ENCODE assay signal across 8 cellular contexts in genomic region chr11:76207642-76208378, GRCh38. TPM values are rescaled to one million over a fixed set of nuclear protein-coding genes. Genes with fewer than 3 reads are reported as not detected.
A peak's percentile ranks its signal among the peaks of the same experiment; 100 is the strongest.
DNase-seq lines count a peak whose midpoint lies in the region; ATAC-seq and TF ChIP-seq lines count a peak whose summit lies in the region.

No MANE protein-coding gene starts in this region.

- peak overlapping the region; percentile 74 for H3K9ac ChIP-seq in mesenchymal stem cell (ENCODE audit: low read length)

- CTCF ChIA-PET in GM10248 (lab: Yijun Ruan, JAX) = interaction anchor here (0.7 to 11.3 kb wide), 71 partner anchors 11 to 705 kb away, joined by 3 to 296 read pairs (median 4); no protein-coding TSS in a partner anchor
- CTCF ChIA-PET in activated CD8-positive, alpha-beta T cell treated with anti-CD3 and anti-CD28 coated beads for 36 hours (lab: Charles Lee) = interaction anchor here (0.6 to 6.5 kb wide), 67 partner anchors 12 to 514 kb away, joined by 3 to 214 read pairs (median 5); partner anchors contain the start of gene GVQW3

- no peak overlapping the region for H2BK5ac ChIP-seq in mesenchymal stem cell (ENCODE audit: low read depth, low read length, poor library complexity, severe bottlenecking)

- POLR2A ChIA-PET in GM10248 (lab: Yijun Ruan, JAX) = interaction anchor here (0.6 kb wide), 1 partner anchor 23 kb away, joined by 4 read pairs; no protein-coding TSS in a partner anchor
- POLR2A ChIA-PET in activated CD8-positive, alpha-beta T cell treated with anti-CD3 and anti-CD28 coated beads for 36 hours (lab: Charles Lee) = interaction anchor here (0.7 to 5.9 kb wide), 6 partner anchors 24 to 320 kb away, joined by 3 to 39 read pairs (median 4); no protein-coding TSS in a partner anchor

- no peaks in the 10 kb centered on the region for H3K36me3 Mint-ChIP-seq in activated CD8-positive, alpha-beta T cell treated with anti-CD3 and anti-CD28 coated beads for 36 hours (ENCODE audit: low read depth)

- H3K18ac ChIP-seq in mesenchymal stem cell (ENCODE audit: low read depth in 1 of 2, low read length in 2 of 2) = no peak overlapping the region

- H2BK120ac ChIP-seq in mesenchymal stem cell (ENCODE audit: low read depth, low read length) = no peak overlapping the region

- peaks cover 47% of the 10 kb centered on the region for H3K4me1 ChIP-seq in effector memory CD4-positive, alpha-beta T cell (ENCODE audit: control insufficient read depth, insufficient read depth, low read length, poor library complexity, severe bottlenecking)
- H3K4me1 ChIP-seq in mesenchymal stem cell (ENCODE audit: control insufficient read depth, insufficient read depth, low read depth, low read length) = peaks cover 53% of the 10 kb centered on the region

- H3K4ac ChIP-seq in mesenchymal stem cell (ENCODE audit: low read depth in 1 of 2, low read length in 2 of 2) = no peak overlapping the region

- no peak overlapping the region for H4K91ac ChIP-seq in mesenchymal stem cell (ENCODE audit: low read length)

- peaks cover 55% of the 10 kb centered on the region for H3K27me3 Mint-ChIP-seq in activated CD8-positive, alpha-beta T cell treated with anti-CD3 and anti-CD28 coated beads for 36 hours

- no peaks in the 10 kb centered on the region for H3K9me3 ChIP-seq in effector memory CD4-positive, alpha-beta T cell (ENCODE audit: control insufficient read depth, low read length)
- H3K9me3 ChIP-seq in mesenchymal stem cell (ENCODE audit: control insufficient read depth, low read length) = no peaks in the 10 kb centered on the region

- H3K14ac ChIP-seq in mesenchymal stem cell (ENCODE audit: low read length in 2 of 2) = no peak overlapping the region

- WGBS in mesenchymal stem cell = 5% methylated on average over 47 of the region's 54 CpGs

- no peak overlapping the region for H3K27ac ChIP-seq in effector memory CD4-positive, alpha-beta T cell (ENCODE audit: insufficient read depth, low read length, poor library complexity, severe bottlenecking)
- no peak overlapping the region for H3K27ac ChIP-seq in mesenchymal stem cell (ENCODE audit: low read length, poor library complexity, severe bottlenecking)

- H3K4me3 Mint-ChIP-seq in activated CD8-positive, alpha-beta T cell treated with anti-CD3 and anti-CD28 coated beads for 36 hours = peak overlapping the region; percentile 69

- no peaks in the 10 kb centered on the region for H3K36me3 ChIP-seq in effector memory CD4-positive, alpha-beta T cell (ENCODE audit: control insufficient read depth, insufficient read depth, low read length)
- H3K36me3 ChIP-seq in mesenchymal stem cell (ENCODE audit: control insufficient read depth in 1 of 2, insufficient read depth in 2 of 2, low read depth in 1 of 2, low read length in 2 of 2) = no peaks in the 10 kb centered on the region

- intact Hi-C loops in activated CD8-positive, alpha-beta T cell treated with anti-CD3 and anti-CD28 coated beads for 36 hours (cut with micrococcal nuclease) = loop anchor here (2.0 kb wide), 1 partner anchor 111 kb away; no protein-coding TSS in a partner anchor

- no peak overlapping the region for H2AK5ac ChIP-seq in mesenchymal stem cell (ENCODE audit: low read length, severe bottlenecking)

- peaks cover 11% of the 10 kb centered on the region for H3K4me1 Mint-ChIP-seq in activated CD8-positive, alpha-beta T cell treated with anti-CD3 and anti-CD28 coated beads for 36 hours (ENCODE audit: low read depth)

- H2BK12ac ChIP-seq in mesenchymal stem cell (ENCODE audit: low read length in 2 of 2) = no peak overlapping the region

- peak overlapping the region; percentile 63 for H3K4me3 ChIP-seq in effector memory CD4-positive, alpha-beta T cell (ENCODE audit: insufficient read depth, low read depth, low read length, poor library complexity, severe bottlenecking)
- peak overlapping the region in 1 of 2 experiments; percentile 78 for H3K4me3 ChIP-seq in mesenchymal stem cell (ENCODE audit: insufficient read depth in 1 of 2, low read depth in 1 of 2, low read length in 2 of 2)

- H3K27ac Mint-ChIP-seq in activated CD8-positive, alpha-beta T cell treated with anti-CD3 and anti-CD28 coated beads for 36 hours = no peak overlapping the region

- no peaks in the 10 kb centered on the region for H3K9me3 Mint-ChIP-seq in activated CD8-positive, alpha-beta T cell treated with anti-CD3 and anti-CD28 coated beads for 36 hours

- H2BK15ac ChIP-seq in mesenchymal stem cell (ENCODE audit: low read depth, poor library complexity, severe bottlenecking) = no peak overlapping the region

- H2AFZ ChIP-seq in mesenchymal stem cell (ENCODE audit: low read depth, low read length) = no peak overlapping the region

- ATAC-seq in HG03565 (IDR thresholded peaks at IDR 0.05; ENCODE audit: unreplicated experiment) = peak; percentile 39
- peak; percentile 79 for ATAC-seq in activated CD8-positive, alpha-beta T cell treated with anti-CD3 and anti-CD28 coated beads for 36 hours
- ATAC-seq in HG02840 (IDR thresholded peaks at IDR 0.05; ENCODE audit: low FRiP score, unreplicated experiment) = no peak

- peaks cover 26% of the 10 kb centered on the region for H3K27me3 ChIP-seq in effector memory CD4-positive, alpha-beta T cell (replicated peaks; ENCODE audit: control insufficient read depth, insufficient read depth, low read length, poor library complexity, severe bottlenecking)
- H3K27me3 ChIP-seq in mesenchymal stem cell (ENCODE audit: control insufficient read depth in 1 of 2, insufficient read depth in 1 of 2, low read length in 2 of 2) = peaks cover 51 to 86% of the 10 kb centered on the region in 2 experiments

- H3K23ac ChIP-seq in mesenchymal stem cell (ENCODE audit: low read length in 2 of 2) = no peak overlapping the region

- no peaks in the 10 kb centered on the region for H3K79me1 ChIP-seq in mesenchymal stem cell (replicated peaks; ENCODE audit: low read length, poor library complexity, severe bottlenecking)

- peak; percentile 91 for DNase-seq in GM10248 (ENCODE audit: extremely low spot score)
- peak; percentile 49 for DNase-seq in NCI-H82 treated with DMSO at 0.1 percent for 48 hours (lab: John Stamatoyannopoulos, UW; ENCODE audit: unreplicated experiment)
- DNase-seq in activated CD8-positive, alpha-beta T cell treated with anti-CD3 and anti-CD28 coated beads for 36 hours = peak; percentile 80
- DNase-seq in effector memory CD4-positive, alpha-beta T cell = peak; percentile 51 to 65 (median 52)
- DNase-seq in mesenchymal stem cell = peak; percentile 69
- DNase-seq in stimulated activated CD4-positive, alpha-beta T cell treated with anti-CD3 and anti-CD28 coated beads, TNF-alpha, amount 100 ng/mL, for 48 hours (ENCODE audit: low read depth in 3 of 3) = peak; percentile 43 to 61 (median 57)

- peak; percentile 93 for TF ChIP-seq CTCF in GM10248 (IDR thresholded peaks at IDR 0.05; ENCODE audit: control extremely low read depth, extremely low read depth, low read depth, missing control alignments)
- TF ChIP-seq CTCF in activated CD8-positive, alpha-beta T cell treated with anti-CD3 and anti-CD28 coated beads for 36 hours (IDR thresholded peaks at IDR 0.05) = peak; percentile 97

- no peak overlapping the region for H4K8ac ChIP-seq in mesenchymal stem cell (ENCODE audit: low read length)

- peak overlapping the region; percentile 88 for H3K4me2 ChIP-seq in mesenchymal stem cell (ENCODE audit: low read length, poor library complexity, severe bottlenecking)

RNA-seq across cellular contexts. Expression of gene WNT11, which starts 1.5 kb away (rescaled TPM):
- total RNA-seq in activated CD8-positive, alpha-beta T cell treated with anti-CD3 and anti-CD28 coated beads for 36 hours = under 1 TPM; 0.32 to 0.43 TPM
- not detected for polyA plus RNA-seq in mesenchymal stem cell (2013, experiment 1 of 2)
- polyA plus RNA-seq in mesenchymal stem cell (2013, experiment 2 of 2) = not detected
